10 cellular contexts compared by ENCODE assay signal in the genomic region with DNA sequence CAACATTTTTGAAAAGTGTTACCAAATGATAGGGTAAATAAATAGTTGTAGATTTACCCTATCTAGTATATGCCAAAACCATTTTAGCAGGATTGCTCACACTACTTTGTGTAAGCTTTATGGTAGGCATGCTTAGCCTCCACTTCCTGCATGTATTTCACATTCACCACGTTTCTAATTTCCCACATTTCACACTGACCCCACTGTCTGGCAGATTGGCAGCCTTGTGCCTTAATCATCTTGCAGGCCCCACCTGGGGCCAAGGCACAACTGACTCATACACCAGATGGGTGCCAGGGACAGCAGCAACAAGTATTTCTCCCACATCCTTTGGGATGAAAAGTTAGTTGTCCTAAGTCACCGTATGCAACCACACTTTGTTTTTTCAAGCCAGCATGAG. TPM values are rescaled to one million over a fixed set of nuclear protein-coding genes. Genes with fewer than 3 reads are reported as not detected.
DNase-seq lines count a peak whose midpoint lies in the region; ATAC-seq and TF ChIP-seq lines count a peak whose summit lies in the region.
"Had no signal": no experiment of that assay in that cellular context is flagged by ENCODE, and none has a peak within 500 bp of the region (broad histone marks: within the 10 kb centered on the region; RNA-seq: fewer than 3 reads in every experiment).

No MANE protein-coding gene starts in this region.

- H4K8ac ChIP-seq in mesendoderm (ENCODE audit: low read depth, low read length), result no peak overlapping the region

- peaks cover 11% of the 10 kb centered on the region for H3K4me1 ChIP-seq in Loucy (ENCODE audit: insufficient read depth, low read length, poor library complexity, severe bottlenecking)
- peaks cover 8% of the 10 kb centered on the region for H3K4me1 ChIP-seq in mesendoderm (ENCODE audit: control insufficient read depth, low read depth, low read length)

- H3F3A ChIP-seq in Loucy (ENCODE audit: low read depth), result no peaks in the 10 kb centered on the region; the same call in 1 of the 2 replicates

- no CpG with 5 or more reads among the region's 2 CpGs for WGBS in mesendoderm (ENCODE audit: extremely low coverage, insufficient coverage, low lambda C conversion rate)

- H3K4me3 ChIP-seq in Loucy (ENCODE audit: low read length, poor library complexity, severe bottlenecking) (no peak overlapping the region), brain microvascular endothelial cell (ENCODE audit: low read depth, low read length) (no peak overlapping the region), mesendoderm (ENCODE audit: low read length) (no peak overlapping the region)

- H3K18ac ChIP-seq in mesendoderm (ENCODE audit: low read length), result no peak overlapping the region

- H4K20me1 ChIP-seq in Loucy (ENCODE audit: insufficient read depth, low read length, poor library complexity, severe bottlenecking), result no peaks in the 10 kb centered on the region

- H2BK120ac ChIP-seq in mesendoderm (ENCODE audit: low read depth, low read length), result no peak overlapping the region

- DNase-seq in Daoy (ENCODE audit: low read depth), result peak; percentile 97
- DNase-seq in brain microvascular endothelial cell, result peak; percentile 43
- peak; percentile 63 for DNase-seq in mesendoderm
- DNase-seq in NCI-H2081 treated with DMSO at 0.1 percent for 48 hours (lab: John Stamatoyannopoulos, UW), result no peak
- DNase-seq in 8988T, result no peak
- no peak for DNase-seq in activated gamma-delta T cell treated with Interleukin-2 at 50 U/mL for 16 hours
- DNase-seq: activated CD8-positive, alpha-beta memory T cell treated with anti-CD3 and anti-CD28 coated beads for 24 hours; NCI-H1417 had no signal

- in situ Hi-C loops in brain microvascular endothelial cell (cut with HindIII; ENCODE audit: low pct_ligation_motif_present, low sequenced_read_pairs), result loop anchor here (10.0 kb wide), 1 partner anchor 217 kb away; no protein-coding TSS in a partner anchor

- H3K9ac ChIP-seq in Loucy (ENCODE audit: low read depth, low read length, poor library complexity, severe bottlenecking), result peak overlapping the region; percentile 7
- H3K9ac ChIP-seq in mesendoderm (ENCODE audit: low read length), result no peak overlapping the region

- H2BK15ac ChIP-seq in mesendoderm (replicated peaks; ENCODE audit: low read depth), result no peak overlapping the region

- no peak overlapping the region for H4K5ac ChIP-seq in mesendoderm (ENCODE audit: low read length)

- no peak overlapping the region for H2BK5ac ChIP-seq in mesendoderm (ENCODE audit: low read length)

- H3K4me2 ChIP-seq in Loucy (ENCODE audit: low read depth, low read length, poor library complexity, severe bottlenecking) (peak overlapping the region; percentile 20), mesendoderm (ENCODE audit: low read length) (no peak overlapping the region)

- H3K23ac ChIP-seq in mesendoderm (ENCODE audit: low read length), result no peak overlapping the region

- no peak for ATAC-seq in GM21723 (IDR thresholded peaks at IDR 0.05; ENCODE audit: unreplicated experiment)

- H3K9me2 ChIP-seq in Loucy (replicated peaks; ENCODE audit: low read depth, low read length), result no peaks in the 10 kb centered on the region

- no peaks in the 10 kb centered on the region for H3K27me3 ChIP-seq in Loucy (ENCODE audit: insufficient read depth, low read length, poor library complexity, severe bottlenecking)
- no peaks in the 10 kb centered on the region for H3K27me3 ChIP-seq in brain microvascular endothelial cell (replicated peaks)
- H3K27me3 ChIP-seq in mesendoderm (ENCODE audit: insufficient read depth, low read length, poor library complexity), result no peaks in the 10 kb centered on the region

- peak overlapping the region; percentile 72 for H2AFZ ChIP-seq in Loucy (ENCODE audit: low read length)

- no peaks in the 10 kb centered on the region for H3K79me1 ChIP-seq in mesendoderm (ENCODE audit: low read length)

- no peak for TF ChIP-seq CTCF in Loucy (conservative IDR thresholded peaks at IDR 0.05; ENCODE audit: low read length)
- no peak for TF ChIP-seq CTCF in brain microvascular endothelial cell (IDR thresholded peaks at IDR 0.05; ENCODE audit: low read depth, low read length, missing control alignments)

- H3K36me3 ChIP-seq in Loucy (ENCODE audit: insufficient read depth, low read length) (no peaks in the 10 kb centered on the region), brain microvascular endothelial cell (replicated peaks) (no peaks in the 10 kb centered on the region), mesendoderm (ENCODE audit: control insufficient read depth, insufficient read depth, low read length) (no peaks in the 10 kb centered on the region)

- no peak overlapping the region for H3K56ac ChIP-seq in mesendoderm (ENCODE audit: low read length)

- no peak overlapping the region for H3K4ac ChIP-seq in mesendoderm (ENCODE audit: low read depth, low read length)

- H2AK5ac ChIP-seq in mesendoderm (ENCODE audit: low read length), result no peak overlapping the region

- H3K79me2 ChIP-seq in Loucy (ENCODE audit: insufficient read depth, low read length), result no peaks in the 10 kb centered on the region
- no peaks in the 10 kb centered on the region for H3K79me2 ChIP-seq in mesendoderm (ENCODE audit: control insufficient read depth, insufficient read depth, low read length)

- H3K27ac ChIP-seq in brain microvascular endothelial cell (no peak overlapping the region), mesendoderm (ENCODE audit: low read depth, low read length) (no peak overlapping the region)

- H3K9me3 ChIP-seq in Loucy (ENCODE audit: insufficient read depth, low read depth, low read length), result peaks cover 2% of the 10 kb centered on the region; the same call in 1 of the 2 replicates

RNA-seq across cellular contexts. Expression of a gene that starts 21.2 kb away (rescaled TPM):
- total RNA-seq in Daoy (2014; rRNA removed; shearing (Covaris generic)), result 64.2 and 64.3 TPM in 2 replicates
- polyA plus RNA-seq in mesendoderm (2013, experiment 1 of 2), result 51.8 TPM
- 53.5 TPM for polyA plus RNA-seq in mesendoderm (2013, experiment 2 of 2)

RNA-seq across cellular contexts. Expression of a gene that starts 30.4 kb away (rescaled TPM):
- 16.5 and 23.5 TPM in 2 replicates for total RNA-seq in Daoy (2014; rRNA removed; shearing (Covaris generic))
- 39.3 TPM for polyA plus RNA-seq in mesendoderm (2013, experiment 1 of 2)
- polyA plus RNA-seq in mesendoderm (2013, experiment 2 of 2), result 38.7 TPM

Comparison
In these comparisons a context has a peak if more than half of its experiments do, and no peak if none do; other contexts are left out.
1. DNase-seq: peak in Daoy (single experiment), brain microvascular endothelial cell (single experiment) and mesendoderm (single experiment); none in NCI-H2081 treated with DMSO at 0.1 percent for 48 hours (single experiment), 8988T (single experiment) and activated gamma-delta T cell treated with Interleukin-2 at 50 U/mL for 16 hours (single experiment).